1 cellular context compared by ENCODE assay signal in the genomic region with DNA sequence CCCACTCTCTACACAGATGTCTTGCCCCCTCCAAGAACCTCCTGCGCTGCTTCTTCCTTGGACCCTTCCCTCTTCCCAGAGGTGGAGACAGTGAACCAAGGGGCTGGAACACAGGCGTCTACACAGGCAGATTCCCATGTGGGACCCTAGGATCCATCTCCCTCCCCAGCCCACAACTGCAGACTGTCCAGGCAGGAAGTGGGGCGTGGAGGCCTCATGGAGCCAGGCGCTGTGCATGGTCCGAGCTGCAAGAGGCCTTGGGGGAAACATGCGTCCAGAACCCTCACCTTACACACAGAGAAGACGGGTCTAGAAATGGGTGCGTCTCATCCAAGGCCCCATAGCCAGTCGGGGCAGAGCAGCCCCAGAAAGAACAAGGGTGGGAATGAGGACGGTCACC.
TF ChIP-seq lines count a peak whose summit lies in the region.

No MANE protein-coding gene starts in this region.

TF ChIP-seq in H1, 55 proteins besides CTCF, POLR2A, EP300 and RAD21:
- TF ChIP-seq RFX5 (IDR thresholded peaks at IDR 0.05; ENCODE audit: borderline replicate concordance, low read depth, low read length) (no peak), HDAC2 (IDR thresholded peaks at IDR 0.05; ENCODE audit: borderline replicate concordance in 1 of 2, low read depth in 2 of 2, low read length in 2 of 2) (no peak), SIN3A (conservative IDR thresholded peaks at IDR 0.05 in 1 of 2, IDR thresholded peaks at IDR 0.05 in 1 of 2; ENCODE audit: low read depth in 1 of 2, low read length in 2 of 2) (no peak), RNF2 (IDR thresholded peaks at IDR 0.05; ENCODE audit: borderline replicate concordance, low read depth, low read length, missing control alignments, poor library complexity, severe bottlenecking) (no peak), SUZ12 (IDR thresholded peaks at IDR 0.05; ENCODE audit: low read length) (no peak)
